ENCODE assay signal across 1 cellular context in genomic region chr4:150574678-150575077, GRCh38.
TF ChIP-seq lines count a peak whose summit lies in the region.

No MANE protein-coding gene starts in this region.

TF ChIP-seq in K562, 482 proteins besides CTCF, POLR2A, EP300 and RAD21 (continued from another document):
- TF ChIP-seq, protein P1, sequence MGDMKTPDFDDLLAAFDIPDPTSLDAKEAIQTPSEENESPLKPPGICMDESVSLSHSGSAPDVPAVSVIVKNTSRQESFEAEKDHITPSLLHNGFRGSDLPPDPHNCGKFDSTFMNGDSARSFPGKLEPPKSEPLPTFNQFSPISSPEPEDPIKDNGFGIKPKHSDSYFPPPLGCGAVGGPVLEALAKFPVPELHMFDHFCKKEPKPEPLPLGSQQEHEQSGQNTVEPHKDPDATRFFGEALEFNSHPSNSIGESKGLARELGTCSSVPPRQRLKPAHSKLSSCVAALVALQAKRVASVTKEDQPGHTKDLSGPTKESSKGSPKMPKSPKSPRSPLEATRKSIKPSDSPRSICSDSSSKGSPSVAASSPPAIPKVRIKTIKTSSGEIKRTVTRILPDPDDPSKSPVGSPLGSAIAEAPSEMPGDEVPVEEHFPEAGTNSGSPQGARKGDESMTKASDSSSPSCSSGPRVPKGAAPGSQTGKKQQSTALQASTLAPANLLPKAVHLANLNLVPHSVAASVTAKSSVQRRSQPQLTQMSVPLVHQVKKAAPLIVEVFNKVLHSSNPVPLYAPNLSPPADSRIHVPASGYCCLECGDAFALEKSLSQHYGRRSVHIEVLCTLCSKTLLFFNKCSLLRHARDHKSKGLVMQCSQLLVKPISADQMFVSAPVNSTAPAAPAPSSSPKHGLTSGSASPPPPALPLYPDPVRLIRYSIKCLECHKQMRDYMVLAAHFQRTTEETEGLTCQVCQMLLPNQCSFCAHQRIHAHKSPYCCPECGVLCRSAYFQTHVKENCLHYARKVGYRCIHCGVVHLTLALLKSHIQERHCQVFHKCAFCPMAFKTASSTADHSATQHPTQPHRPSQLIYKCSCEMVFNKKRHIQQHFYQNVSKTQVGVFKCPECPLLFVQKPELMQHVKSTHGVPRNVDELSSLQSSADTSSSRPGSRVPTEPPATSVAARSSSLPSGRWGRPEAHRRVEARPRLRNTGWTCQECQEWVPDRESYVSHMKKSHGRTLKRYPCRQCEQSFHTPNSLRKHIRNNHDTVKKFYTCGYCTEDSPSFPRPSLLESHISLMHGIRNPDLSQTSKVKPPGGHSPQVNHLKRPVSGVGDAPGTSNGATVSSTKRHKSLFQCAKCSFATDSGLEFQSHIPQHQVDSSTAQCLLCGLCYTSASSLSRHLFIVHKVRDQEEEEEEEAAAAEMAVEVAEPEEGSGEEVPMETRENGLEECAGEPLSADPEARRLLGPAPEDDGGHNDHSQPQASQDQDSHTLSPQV (IDR thresholded peaks at IDR 0.05) = peak; percentile 10; the same call in 1 of the 2 replicates
- TF ChIP-seq L3MBTL2 (IDR thresholded peaks at IDR 0.05) (no peak), TCFL5 (CRISPR knock-in tag; conservative IDR thresholded peaks at IDR 0.05) (no peak), ZEB2 (IDR thresholded peaks at IDR 0.05) (0 out of 2 replicates have a peak, but pooled peaks have one; percentile 32)
